In the genomic region with DNA sequence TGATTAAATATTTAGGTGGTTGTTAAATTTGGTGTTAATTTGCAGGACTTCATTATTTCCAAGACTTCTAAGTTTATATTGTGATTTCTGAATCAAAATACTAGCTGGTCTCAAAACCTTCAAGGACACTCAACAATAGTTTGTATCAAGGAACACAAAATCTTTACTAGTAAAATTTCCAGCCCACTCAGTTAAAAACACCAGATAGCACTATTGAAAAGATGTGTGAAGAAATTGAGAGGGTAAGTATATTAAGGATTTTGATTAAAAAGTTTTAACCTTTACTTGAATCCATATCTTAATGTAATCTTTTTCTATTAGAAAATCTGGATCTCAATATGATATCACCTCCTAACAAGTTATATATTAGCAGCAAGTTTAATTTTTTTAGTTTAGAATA, we compare ENCODE assay signal across 31 cellular contexts.
DNase-seq lines count a peak whose midpoint lies in the region; ATAC-seq and TF ChIP-seq lines count a peak whose summit lies in the region.
"Had no signal": no experiment of that assay in that cellular context is flagged by ENCODE, and none has a peak within 500 bp of the region (broad histone marks: within the 10 kb centered on the region; RNA-seq: fewer than 3 reads in every experiment).

No MANE protein-coding gene starts in this region.

- CTCF ChIA-PET in GM10248 (lab: Yijun Ruan, JAX): interaction anchor here (1.1 to 1.2 kb wide), 4 partner anchors 8 to 17 kb away, joined by 3 to 4 read pairs (median 3); no protein-coding TSS in a partner anchor

- no peaks in the 10 kb centered on the region for H3K9me3 ChIP-seq in tibial artery
- H3K9me3 ChIP-seq: BLaER1 treated with 17β-estradiol and CSF1 and Interleukin-3, amounts not matched to agents 10 nM and 100 nM; ovary; Peyer's patch; right atrium auricular region; vagina had no signal

- TF ChIP-seq CTCF in GM10248 (IDR thresholded peaks at IDR 0.05; ENCODE audit: control extremely low read depth, extremely low read depth, low read depth, missing control alignments): peak; percentile 18
- peak; percentile 23 for TF ChIP-seq CTCF in foreskin keratinocyte (conservative IDR thresholded peaks at IDR 0.05)
- no peak for TF ChIP-seq CTCF in tibial artery (IDR thresholded peaks at IDR 0.05)

- DNase-seq in GM10248 (ENCODE audit: extremely low spot score) (no peak), RKO (ENCODE audit: low spot score) (peak; percentile 15), foreskin keratinocyte (no peak), renal cortical epithelial cell (ENCODE audit: low read depth) (peak; percentile 13), tibial artery (no peak)
- DNase-seq: activated CD8-positive, alpha-beta memory T cell treated with anti-CD3 and anti-CD28 coated beads, Interleukin-2, amount 50 U/mL, for 48 hours; activated CD8-positive, alpha-beta T cell treated with anti-CD3 and anti-CD28 coated beads for 36 hours; activated naive CD4-positive, alpha-beta T cell treated with anti-CD3 and anti-CD28 coated beads for 36 hours; cerebellar nuclear complex; COR-L47; DMS79 treated with DMSO at 0.1 percent for 48 hours; immature natural killer cell; mesenchymal stem cell; NCI-H1417; NCI-H2029 treated with DMSO at 0.1 percent for 48 hours; NCI-H226; NCI-H69; ovary; Peyer's patch; SIG-M5; stimulated activated CD4-positive, alpha-beta T cell treated with anti-CD3 and anti-CD28 coated beads, Interleukin-2, amount 100 ng/mL, for 24 hours; stimulated activated CD8-positive, alpha-beta memory T cell treated with anti-CD3 and anti-CD28 coated beads, Interleukin-4, amount 100 ng/mL, for 48 hours; SW 1271 had no signal

- no peak overlapping the region for H3K4me3 ChIP-seq in tibial artery
- H3K4me3 ChIP-seq: BLaER1 treated with 17β-estradiol and CSF1 and Interleukin-3, amounts not matched to agents 10 nM and 100 nM; ovary; Peyer's patch; right atrium auricular region; vagina had no signal

- H3K27ac ChIP-seq in foreskin keratinocyte (no peak overlapping the region), tibial artery (no peak overlapping the region)
- H3K27ac ChIP-seq: BLaER1 treated with 17β-estradiol and CSF1 and Interleukin-3, amounts not matched to agents 10 nM and 100 nM; HL-60; KMS-11; ovary; Peyer's patch; right atrium auricular region; vagina had no signal

- POLR2A ChIA-PET in GM10248 (lab: Yijun Ruan, JAX): no interaction called here

- H3K4me1 ChIP-seq in foreskin keratinocyte: peaks cover 3% of the 10 kb centered on the region
- H3K4me1 ChIP-seq in tibial artery: no peaks in the 10 kb centered on the region
- H3K4me1 ChIP-seq: BLaER1 treated with 17β-estradiol and CSF1 and Interleukin-3, amounts not matched to agents 10 nM and 100 nM; Peyer's patch; right atrium auricular region; vagina had no signal

- intact Hi-C loops in tibial artery (cut with DNase I; ENCODE audit: low total_unique reads): no loop called here

- no peaks in the 10 kb centered on the region for H3K36me3 ChIP-seq in tibial artery
- H3K36me3 ChIP-seq: BLaER1 treated with 17β-estradiol and CSF1 and Interleukin-3, amounts not matched to agents 10 nM and 100 nM; ovary; Peyer's patch; right atrium auricular region; vagina had no signal

- peaks cover 2% of the 10 kb centered on the region for H3K27me3 ChIP-seq in foreskin keratinocyte
- no peaks in the 10 kb centered on the region for H3K27me3 ChIP-seq in tibial artery
- H3K27me3 ChIP-seq: BLaER1 treated with 17β-estradiol and CSF1 and Interleukin-3, amounts not matched to agents 10 nM and 100 nM; ovary; Peyer's patch; right atrium auricular region; vagina had no signal

- ATAC-seq in foreskin keratinocyte (no peak), GM21526 (IDR thresholded peaks at IDR 0.05; ENCODE audit: low FRiP score, unreplicated experiment) (no peak), GM21825 (IDR thresholded peaks at IDR 0.05; ENCODE audit: unreplicated experiment) (no peak)
- ATAC-seq: activated CD8-positive, alpha-beta T cell treated with anti-CD3 and anti-CD28 coated beads for 36 hours; left lobe of liver had no signal

Comparison
In these comparisons a context has a peak if more than half of its experiments do, and no peak if none do; other contexts are left out.
1. DNase-seq: peak in RKO (single experiment) and renal cortical epithelial cell (single experiment); none in GM10248 (single experiment), foreskin keratinocyte (0 of 2) and tibial artery (0 of 2).
2. CTCF ChIP-seq: peak in GM10248 (single experiment) and foreskin keratinocyte (single experiment); none in tibial artery (0 of 2).